ENCODE assay signal across 8 cellular contexts in genomic region chr7:8295638-8296361, GRCh38. TPM values are rescaled to one million over a fixed set of nuclear protein-coding genes. Genes with fewer than 3 reads are reported as not detected.
DNase-seq lines count a peak whose midpoint lies in the region; ATAC-seq, FAIRE-seq and TF ChIP-seq lines count a peak whose summit lies in the region.

No MANE protein-coding gene starts in this region.

- peak; percentile 93 for ATAC-seq in activated CD8-positive, alpha-beta memory T cell treated with anti-CD3 and anti-CD28 coated beads, Interleukin-2, amount 10 ng/mL, durations not matched to agents 7 days and 5 days
- peak; percentile 97 for ATAC-seq in GM21528 (IDR thresholded peaks at IDR 0.05; ENCODE audit: low FRiP score, unreplicated experiment)
- peak; percentile 96 to 99 (median 98) for ATAC-seq in pancreas

- CTCF ChIA-PET in activated CD8-positive, alpha-beta memory T cell treated with anti-CD3 and anti-CD28 coated beads, Interleukin-2, amount 10 ng/mL, durations not matched to agents 7 days and 5 days (lab: Charles Lee), result interaction anchor here (0.6 to 1.8 kb wide), 24 partner anchors 10 to 1192 kb away, joined by 3 to 11 read pairs (median 3); partner anchors contain the start of gene ICA1

- H3K9me3 ChIP-seq in pancreas, result no peaks in the 10 kb centered on the region

- no peaks in the 10 kb centered on the region for H3K36me3 ChIP-seq in pancreas

- peaks cover 23% of the 10 kb centered on the region for H3K27me3 Mint-ChIP-seq in activated CD8-positive, alpha-beta memory T cell treated with anti-CD3 and anti-CD28 coated beads, Interleukin-2, amount 10 ng/mL, durations not matched to agents 7 days and 5 days
- H3K27me3 Mint-ChIP-seq in activated T-helper 1 cell treated with anti-CD3 and anti-CD28 coated beads, Interleukin-12 subunit alpha, Interleukin-12 subunit beta, Interleukin-2, Interleukin-4 antibody, amounts not matched to agents 30 ng/mL and 10 ng/mL and 1 ng/mL, durations not matched to agents 14 hours and 24 hours and 36 hours (ENCODE audit: insufficient read depth), result peaks cover 13% of the 10 kb centered on the region

- H3K27ac ChIP-seq in pancreas, result no peak overlapping the region

- H3K27ac Mint-ChIP-seq in activated CD8-positive, alpha-beta memory T cell treated with anti-CD3 and anti-CD28 coated beads, Interleukin-2, amount 10 ng/mL, durations not matched to agents 7 days and 5 days, result no peak overlapping the region
- H3K27ac Mint-ChIP-seq in activated T-helper 1 cell treated with anti-CD3 and anti-CD28 coated beads, Interleukin-12 subunit alpha, Interleukin-12 subunit beta, Interleukin-2, Interleukin-4 antibody, amounts not matched to agents 30 ng/mL and 10 ng/mL and 1 ng/mL, durations not matched to agents 14 hours and 24 hours and 36 hours, result no peak overlapping the region

- H3K4me1 Mint-ChIP-seq in activated CD8-positive, alpha-beta memory T cell treated with anti-CD3 and anti-CD28 coated beads, Interleukin-2, amount 10 ng/mL, durations not matched to agents 7 days and 5 days, result peaks cover 4% of the 10 kb centered on the region
- peaks cover 4% of the 10 kb centered on the region for H3K4me1 Mint-ChIP-seq in activated T-helper 1 cell treated with anti-CD3 and anti-CD28 coated beads, Interleukin-12 subunit alpha, Interleukin-12 subunit beta, Interleukin-2, Interleukin-4 antibody, amounts not matched to agents 30 ng/mL and 10 ng/mL and 1 ng/mL, durations not matched to agents 14 hours and 24 hours and 36 hours (ENCODE audit: low read depth)

- H3K9me3 Mint-ChIP-seq in activated CD8-positive, alpha-beta memory T cell treated with anti-CD3 and anti-CD28 coated beads, Interleukin-2, amount 10 ng/mL, durations not matched to agents 7 days and 5 days (ENCODE audit: low read depth), result no peaks in the 10 kb centered on the region
- H3K9me3 Mint-ChIP-seq in activated T-helper 1 cell treated with anti-CD3 and anti-CD28 coated beads, Interleukin-12 subunit alpha, Interleukin-12 subunit beta, Interleukin-2, Interleukin-4 antibody, amounts not matched to agents 30 ng/mL and 10 ng/mL and 1 ng/mL, durations not matched to agents 14 hours and 24 hours and 36 hours, result no peaks in the 10 kb centered on the region

- DNase-seq in activated CD8-positive, alpha-beta memory T cell treated with anti-CD3 and anti-CD28 coated beads, Interleukin-2, amount 10 ng/mL, durations not matched to agents 7 days and 5 days, result peak; percentile 46
- DNase-seq in activated CD8-positive, alpha-beta memory T cell treated with anti-CD3 and anti-CD28 coated beads, Interleukin-2, amount 50 U/mL, for 48 hours, result no peak
- peak; percentile 49 for DNase-seq in HPDE6-E6E7 (ENCODE audit: extremely low spot score)
- DNase-seq in NCI-H69 (lab: John Stamatoyannopoulos, UW), result peak; percentile 98
- DNase-seq in activated T-helper 1 cell treated with anti-CD3 and anti-CD28 coated beads, Interleukin-12 subunit alpha, Interleukin-12 subunit beta, Interleukin-2, Interleukin-4 antibody, amounts not matched to agents 30 ng/mL and 10 ng/mL and 1 ng/mL, durations not matched to agents 14 hours and 24 hours and 36 hours (ENCODE audit: low spot score), result peak; percentile 8
- DNase-seq in globus pallidus (ENCODE audit: low spot score), result peak; percentile 85
- peak in 3 of 6 donors; percentile 33 to 62 (median 51) for DNase-seq in pancreas

- intact Hi-C loops in activated T-helper 1 cell treated with anti-CD3 and anti-CD28 coated beads, Interleukin-12 subunit alpha, Interleukin-12 subunit beta, Interleukin-2, Interleukin-4 antibody, amounts not matched to agents 30 ng/mL and 10 ng/mL and 1 ng/mL, durations not matched to agents 14 hours and 24 hours and 36 hours (cut with micrococcal nuclease), result loop anchor here (1.0 to 10.0 kb wide), 9 partner anchors 78 to 1781 kb away; partner anchors contain the start of gene UMAD1
- intact Hi-C loops in pancreas (cut with DNase I), result no loop called here

- no peak overlapping the region for H3K4me3 ChIP-seq in pancreas

- no peaks in the 10 kb centered on the region for H3K27me3 ChIP-seq in pancreas

- WGBS in pancreas, 2 donors, result 20 to 24% methylated on average over 6 of the region's 6 CpGs

- TF ChIP-seq CTCF in pancreas (IDR thresholded peaks at IDR 0.05), result peak; percentile 58 to 70 (median 64)

- H3K36me3 Mint-ChIP-seq in activated CD8-positive, alpha-beta memory T cell treated with anti-CD3 and anti-CD28 coated beads, Interleukin-2, amount 10 ng/mL, durations not matched to agents 7 days and 5 days, result no peaks in the 10 kb centered on the region
- H3K36me3 Mint-ChIP-seq in activated T-helper 1 cell treated with anti-CD3 and anti-CD28 coated beads, Interleukin-12 subunit alpha, Interleukin-12 subunit beta, Interleukin-2, Interleukin-4 antibody, amounts not matched to agents 30 ng/mL and 10 ng/mL and 1 ng/mL, durations not matched to agents 14 hours and 24 hours and 36 hours (ENCODE audit: low read depth), result no peaks in the 10 kb centered on the region

- peak; percentile 94 for FAIRE-seq in pancreas (lab: Jason Lieb, UNC)

- H3K4me1 ChIP-seq in pancreas, result peaks cover 4 to 12% (median 8%) of the 10 kb centered on the region in 3 donors

- H3K4me3 Mint-ChIP-seq in activated CD8-positive, alpha-beta memory T cell treated with anti-CD3 and anti-CD28 coated beads, Interleukin-2, amount 10 ng/mL, durations not matched to agents 7 days and 5 days, result no peak overlapping the region
- H3K4me3 Mint-ChIP-seq in activated T-helper 1 cell treated with anti-CD3 and anti-CD28 coated beads, Interleukin-12 subunit alpha, Interleukin-12 subunit beta, Interleukin-2, Interleukin-4 antibody, amounts not matched to agents 30 ng/mL and 10 ng/mL and 1 ng/mL, durations not matched to agents 14 hours and 24 hours and 36 hours, result no peak overlapping the region

RNA-seq across cellular contexts. Expression of gene ICA1, which starts 33.8 kb away (rescaled TPM):
- total RNA-seq in activated CD8-positive, alpha-beta memory T cell treated with anti-CD3 and anti-CD28 coated beads, Interleukin-2, amount 10 ng/mL, durations not matched to agents 7 days and 5 days, result 1 to 10 TPM; 2.7 to 3.4 TPM
- total RNA-seq in activated T-helper 1 cell treated with anti-CD3 and anti-CD28 coated beads, Interleukin-12 subunit alpha, Interleukin-12 subunit beta, Interleukin-2, Interleukin-4 antibody, amounts not matched to agents 30 ng/mL and 10 ng/mL and 1 ng/mL, durations not matched to agents 14 hours and 24 hours and 36 hours, result 1.9 and 2.3 TPM in 2 replicates
- 10 to 100 TPM; 34.8 to 57.4 (median 50.4) TPM for total RNA-seq in pancreas
- 10 to 100 TPM; 35.8 to 74.4 TPM for polyA plus RNA-seq in pancreas

Comparison
In these comparisons a context has a peak if more than half of its experiments do, and no peak if none do; other contexts are left out.
1. RNA of gene ICA1, which starts 33.8 kb away (total RNA-seq): 34.8 to 57.4 TPM in pancreas; 2.7 to 3.4 TPM in activated CD8-positive, alpha-beta memory T cell treated with anti-CD3 and anti-CD28 coated beads, Interleukin-2, amount 10 ng/mL, durations not matched to agents 7 days and 5 days and 1.9 to 2.3 TPM in activated T-helper 1 cell treated with anti-CD3 and anti-CD28 coated beads, Interleukin-12 subunit alpha, Interleukin-12 subunit beta, Interleukin-2, Interleukin-4 antibody, amounts not matched to agents 30 ng/mL and 10 ng/mL and 1 ng/mL, durations not matched to agents 14 hours and 24 hours and 36 hours; every median in the first group is over 4 times any median in the second.
2. Peak in every context shown above with its lines, with median percentiles within 50 percentile points of each other: ATAC-seq.